Comparison of ENCODE assay signal across 2 cellular contexts in the genomic region with DNA sequence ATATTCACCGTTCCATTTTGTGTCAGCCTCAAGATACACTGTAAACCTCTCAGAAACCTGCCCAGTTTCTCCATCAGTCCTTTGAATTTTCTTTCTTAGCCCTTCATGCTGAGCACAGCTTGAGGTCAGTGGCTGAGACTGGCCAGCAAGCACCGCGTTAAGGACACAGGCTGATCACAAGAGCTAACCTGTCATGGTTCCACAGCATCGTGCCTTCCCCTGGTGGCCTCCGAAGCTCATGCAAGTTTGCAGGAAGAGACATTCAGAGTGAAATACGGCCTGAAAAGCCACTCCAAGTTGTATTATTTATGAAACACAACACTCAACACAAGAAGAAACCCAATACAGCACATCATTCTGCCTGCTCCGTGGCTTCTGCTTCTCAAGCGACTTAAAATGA.
TF ChIP-seq lines count a peak whose summit lies in the region.

No MANE protein-coding gene starts in this region.

TF ChIP-seq in GM23338, 12 proteins besides CTCF, POLR2A, EP300 and RAD21 (continued from another document):
- TF ChIP-seq, protein P1, sequence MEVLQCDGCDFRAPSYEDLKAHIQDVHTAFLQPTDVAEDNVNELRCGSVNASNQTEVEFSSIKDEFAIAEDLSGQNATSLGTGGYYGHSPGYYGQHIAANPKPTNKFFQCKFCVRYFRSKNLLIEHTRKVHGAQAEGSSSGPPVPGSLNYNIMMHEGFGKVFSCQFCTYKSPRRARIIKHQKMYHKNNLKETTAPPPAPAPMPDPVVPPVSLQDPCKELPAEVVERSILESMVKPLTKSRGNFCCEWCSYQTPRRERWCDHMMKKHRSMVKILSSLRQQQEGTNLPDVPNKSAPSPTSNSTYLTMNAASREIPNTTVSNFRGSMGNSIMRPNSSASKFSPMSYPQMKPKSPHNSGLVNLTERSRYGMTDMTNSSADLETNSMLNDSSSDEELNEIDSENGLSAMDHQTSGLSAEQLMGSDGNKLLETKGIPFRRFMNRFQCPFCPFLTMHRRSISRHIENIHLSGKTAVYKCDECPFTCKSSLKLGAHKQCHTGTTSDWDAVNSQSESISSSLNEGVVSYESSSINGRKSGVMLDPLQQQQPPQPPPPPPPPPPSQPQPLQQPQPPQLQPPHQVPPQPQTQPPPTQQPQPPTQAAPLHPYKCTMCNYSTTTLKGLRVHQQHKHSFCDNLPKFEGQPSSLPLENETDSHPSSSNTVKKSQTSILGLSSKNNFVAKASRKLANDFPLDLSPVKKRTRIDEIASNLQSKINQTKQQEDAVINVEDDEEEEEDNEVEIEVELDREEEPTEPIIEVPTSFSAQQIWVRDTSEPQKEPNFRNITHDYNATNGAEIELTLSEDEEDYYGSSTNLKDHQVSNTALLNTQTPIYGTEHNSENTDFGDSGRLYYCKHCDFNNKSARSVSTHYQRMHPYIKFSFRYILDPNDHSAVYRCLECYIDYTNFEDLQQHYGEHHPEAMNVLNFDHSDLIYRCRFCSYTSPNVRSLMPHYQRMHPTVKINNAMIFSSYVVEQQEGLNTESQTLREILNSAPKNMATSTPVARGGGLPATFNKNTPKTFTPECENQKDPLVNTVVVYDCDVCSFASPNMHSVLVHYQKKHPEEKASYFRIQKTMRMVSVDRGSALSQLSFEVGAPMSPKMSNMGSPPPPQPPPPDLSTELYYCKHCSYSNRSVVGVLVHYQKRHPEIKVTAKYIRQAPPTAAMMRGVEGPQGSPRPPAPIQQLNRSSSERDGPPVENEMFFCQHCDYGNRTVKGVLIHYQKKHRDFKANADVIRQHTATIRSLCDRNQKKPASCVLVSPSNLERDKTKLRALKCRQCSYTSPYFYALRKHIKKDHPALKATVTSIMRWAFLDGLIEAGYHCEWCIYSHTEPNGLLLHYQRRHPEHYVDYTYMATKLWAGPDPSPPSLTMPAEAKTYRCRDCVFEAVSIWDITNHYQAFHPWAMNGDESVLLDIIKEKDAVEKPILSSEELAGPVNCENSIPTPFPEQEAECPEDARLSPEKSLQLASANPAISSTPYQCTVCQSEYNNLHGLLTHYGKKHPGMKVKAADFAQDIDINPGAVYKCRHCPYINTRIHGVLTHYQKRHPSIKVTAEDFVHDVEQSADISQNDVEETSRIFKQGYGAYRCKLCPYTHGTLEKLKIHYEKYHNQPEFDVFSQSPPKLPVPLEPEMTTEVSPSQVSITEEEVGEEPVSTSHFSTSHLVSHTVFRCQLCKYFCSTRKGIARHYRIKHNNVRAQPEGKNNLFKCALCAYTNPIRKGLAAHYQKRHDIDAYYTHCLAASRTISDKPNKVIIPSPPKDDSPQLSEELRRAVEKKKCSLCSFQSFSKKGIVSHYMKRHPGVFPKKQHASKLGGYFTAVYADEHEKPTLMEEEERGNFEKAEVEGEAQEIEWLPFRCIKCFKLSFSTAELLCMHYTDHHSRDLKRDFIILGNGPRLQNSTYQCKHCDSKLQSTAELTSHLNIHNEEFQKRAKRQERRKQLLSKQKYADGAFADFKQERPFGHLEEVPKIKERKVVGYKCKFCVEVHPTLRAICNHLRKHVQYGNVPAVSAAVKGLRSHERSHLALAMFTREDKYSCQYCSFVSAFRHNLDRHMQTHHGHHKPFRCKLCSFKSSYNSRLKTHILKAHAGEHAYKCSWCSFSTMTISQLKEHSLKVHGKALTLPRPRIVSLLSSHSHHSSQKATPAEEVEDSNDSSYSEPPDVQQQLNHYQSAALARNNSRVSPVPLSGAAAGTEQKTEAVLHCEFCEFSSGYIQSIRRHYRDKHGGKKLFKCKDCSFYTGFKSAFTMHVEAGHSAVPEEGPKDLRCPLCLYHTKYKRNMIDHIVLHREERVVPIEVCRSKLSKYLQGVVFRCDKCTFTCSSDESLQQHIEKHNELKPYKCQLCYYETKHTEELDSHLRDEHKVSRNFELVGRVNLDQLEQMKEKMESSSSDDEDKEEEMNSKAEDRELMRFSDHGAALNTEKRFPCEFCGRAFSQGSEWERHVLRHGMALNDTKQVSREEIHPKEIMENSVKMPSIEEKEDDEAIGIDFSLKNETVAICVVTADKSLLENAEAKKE (CRISPR knock-in tag; IDR thresholded peaks at IDR 0.05), result no peak
- TF ChIP-seq POLR2AphosphoS5 (IDR thresholded peaks at IDR 0.05; ENCODE audit: low read depth), result no peak
- TF ChIP-seq, protein P2, sequence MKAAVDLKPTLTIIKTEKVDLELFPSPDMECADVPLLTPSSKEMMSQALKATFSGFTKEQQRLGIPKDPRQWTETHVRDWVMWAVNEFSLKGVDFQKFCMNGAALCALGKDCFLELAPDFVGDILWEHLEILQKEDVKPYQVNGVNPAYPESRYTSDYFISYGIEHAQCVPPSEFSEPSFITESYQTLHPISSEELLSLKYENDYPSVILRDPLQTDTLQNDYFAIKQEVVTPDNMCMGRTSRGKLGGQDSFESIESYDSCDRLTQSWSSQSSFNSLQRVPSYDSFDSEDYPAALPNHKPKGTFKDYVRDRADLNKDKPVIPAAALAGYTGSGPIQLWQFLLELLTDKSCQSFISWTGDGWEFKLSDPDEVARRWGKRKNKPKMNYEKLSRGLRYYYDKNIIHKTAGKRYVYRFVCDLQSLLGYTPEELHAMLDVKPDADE (IDR thresholded peaks at IDR 0.05), result no peak
- no peak for TF ChIP-seq ZNF331 (CRISPR knock-in tag; IDR thresholded peaks at IDR 0.05; ENCODE audit: low read depth)
- TF ChIP-seq, protein P3, sequence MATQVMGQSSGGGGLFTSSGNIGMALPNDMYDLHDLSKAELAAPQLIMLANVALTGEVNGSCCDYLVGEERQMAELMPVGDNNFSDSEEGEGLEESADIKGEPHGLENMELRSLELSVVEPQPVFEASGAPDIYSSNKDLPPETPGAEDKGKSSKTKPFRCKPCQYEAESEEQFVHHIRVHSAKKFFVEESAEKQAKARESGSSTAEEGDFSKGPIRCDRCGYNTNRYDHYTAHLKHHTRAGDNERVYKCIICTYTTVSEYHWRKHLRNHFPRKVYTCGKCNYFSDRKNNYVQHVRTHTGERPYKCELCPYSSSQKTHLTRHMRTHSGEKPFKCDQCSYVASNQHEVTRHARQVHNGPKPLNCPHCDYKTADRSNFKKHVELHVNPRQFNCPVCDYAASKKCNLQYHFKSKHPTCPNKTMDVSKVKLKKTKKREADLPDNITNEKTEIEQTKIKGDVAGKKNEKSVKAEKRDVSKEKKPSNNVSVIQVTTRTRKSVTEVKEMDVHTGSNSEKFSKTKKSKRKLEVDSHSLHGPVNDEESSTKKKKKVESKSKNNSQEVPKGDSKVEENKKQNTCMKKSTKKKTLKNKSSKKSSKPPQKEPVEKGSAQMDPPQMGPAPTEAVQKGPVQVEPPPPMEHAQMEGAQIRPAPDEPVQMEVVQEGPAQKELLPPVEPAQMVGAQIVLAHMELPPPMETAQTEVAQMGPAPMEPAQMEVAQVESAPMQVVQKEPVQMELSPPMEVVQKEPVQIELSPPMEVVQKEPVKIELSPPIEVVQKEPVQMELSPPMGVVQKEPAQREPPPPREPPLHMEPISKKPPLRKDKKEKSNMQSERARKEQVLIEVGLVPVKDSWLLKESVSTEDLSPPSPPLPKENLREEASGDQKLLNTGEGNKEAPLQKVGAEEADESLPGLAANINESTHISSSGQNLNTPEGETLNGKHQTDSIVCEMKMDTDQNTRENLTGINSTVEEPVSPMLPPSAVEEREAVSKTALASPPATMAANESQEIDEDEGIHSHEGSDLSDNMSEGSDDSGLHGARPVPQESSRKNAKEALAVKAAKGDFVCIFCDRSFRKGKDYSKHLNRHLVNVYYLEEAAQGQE (IDR thresholded peaks at IDR 0.05; ENCODE audit: unreplicated experiment), result no peak
- no peak for TF ChIP-seq CREB1 (CRISPR knock-in tag; IDR thresholded peaks at IDR 0.05; ENCODE audit: low read depth)

TF ChIP-seq in WTC11, 78 proteins besides CTCF, POLR2A, EP300 and RAD21 (continued from another document):
- TF ChIP-seq, protein P4, sequence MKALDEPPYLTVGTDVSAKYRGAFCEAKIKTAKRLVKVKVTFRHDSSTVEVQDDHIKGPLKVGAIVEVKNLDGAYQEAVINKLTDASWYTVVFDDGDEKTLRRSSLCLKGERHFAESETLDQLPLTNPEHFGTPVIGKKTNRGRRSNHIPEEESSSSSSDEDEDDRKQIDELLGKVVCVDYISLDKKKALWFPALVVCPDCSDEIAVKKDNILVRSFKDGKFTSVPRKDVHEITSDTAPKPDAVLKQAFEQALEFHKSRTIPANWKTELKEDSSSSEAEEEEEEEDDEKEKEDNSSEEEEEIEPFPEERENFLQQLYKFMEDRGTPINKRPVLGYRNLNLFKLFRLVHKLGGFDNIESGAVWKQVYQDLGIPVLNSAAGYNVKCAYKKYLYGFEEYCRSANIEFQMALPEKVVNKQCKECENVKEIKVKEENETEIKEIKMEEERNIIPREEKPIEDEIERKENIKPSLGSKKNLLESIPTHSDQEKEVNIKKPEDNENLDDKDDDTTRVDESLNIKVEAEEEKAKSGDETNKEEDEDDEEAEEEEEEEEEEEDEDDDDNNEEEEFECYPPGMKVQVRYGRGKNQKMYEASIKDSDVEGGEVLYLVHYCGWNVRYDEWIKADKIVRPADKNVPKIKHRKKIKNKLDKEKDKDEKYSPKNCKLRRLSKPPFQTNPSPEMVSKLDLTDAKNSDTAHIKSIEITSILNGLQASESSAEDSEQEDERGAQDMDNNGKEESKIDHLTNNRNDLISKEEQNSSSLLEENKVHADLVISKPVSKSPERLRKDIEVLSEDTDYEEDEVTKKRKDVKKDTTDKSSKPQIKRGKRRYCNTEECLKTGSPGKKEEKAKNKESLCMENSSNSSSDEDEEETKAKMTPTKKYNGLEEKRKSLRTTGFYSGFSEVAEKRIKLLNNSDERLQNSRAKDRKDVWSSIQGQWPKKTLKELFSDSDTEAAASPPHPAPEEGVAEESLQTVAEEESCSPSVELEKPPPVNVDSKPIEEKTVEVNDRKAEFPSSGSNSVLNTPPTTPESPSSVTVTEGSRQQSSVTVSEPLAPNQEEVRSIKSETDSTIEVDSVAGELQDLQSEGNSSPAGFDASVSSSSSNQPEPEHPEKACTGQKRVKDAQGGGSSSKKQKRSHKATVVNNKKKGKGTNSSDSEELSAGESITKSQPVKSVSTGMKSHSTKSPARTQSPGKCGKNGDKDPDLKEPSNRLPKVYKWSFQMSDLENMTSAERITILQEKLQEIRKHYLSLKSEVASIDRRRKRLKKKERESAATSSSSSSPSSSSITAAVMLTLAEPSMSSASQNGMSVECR (CRISPR knock-in tag; IDR thresholded peaks at IDR 0.05; ENCODE audit: borderline replicate concordance), result no peak
- TF ChIP-seq GRHL2 (CRISPR knock-in tag; IDR thresholded peaks at IDR 0.05; ENCODE audit: insufficient replicate concordance, severe bottlenecking), result no peak
- TF ChIP-seq, protein P5, sequence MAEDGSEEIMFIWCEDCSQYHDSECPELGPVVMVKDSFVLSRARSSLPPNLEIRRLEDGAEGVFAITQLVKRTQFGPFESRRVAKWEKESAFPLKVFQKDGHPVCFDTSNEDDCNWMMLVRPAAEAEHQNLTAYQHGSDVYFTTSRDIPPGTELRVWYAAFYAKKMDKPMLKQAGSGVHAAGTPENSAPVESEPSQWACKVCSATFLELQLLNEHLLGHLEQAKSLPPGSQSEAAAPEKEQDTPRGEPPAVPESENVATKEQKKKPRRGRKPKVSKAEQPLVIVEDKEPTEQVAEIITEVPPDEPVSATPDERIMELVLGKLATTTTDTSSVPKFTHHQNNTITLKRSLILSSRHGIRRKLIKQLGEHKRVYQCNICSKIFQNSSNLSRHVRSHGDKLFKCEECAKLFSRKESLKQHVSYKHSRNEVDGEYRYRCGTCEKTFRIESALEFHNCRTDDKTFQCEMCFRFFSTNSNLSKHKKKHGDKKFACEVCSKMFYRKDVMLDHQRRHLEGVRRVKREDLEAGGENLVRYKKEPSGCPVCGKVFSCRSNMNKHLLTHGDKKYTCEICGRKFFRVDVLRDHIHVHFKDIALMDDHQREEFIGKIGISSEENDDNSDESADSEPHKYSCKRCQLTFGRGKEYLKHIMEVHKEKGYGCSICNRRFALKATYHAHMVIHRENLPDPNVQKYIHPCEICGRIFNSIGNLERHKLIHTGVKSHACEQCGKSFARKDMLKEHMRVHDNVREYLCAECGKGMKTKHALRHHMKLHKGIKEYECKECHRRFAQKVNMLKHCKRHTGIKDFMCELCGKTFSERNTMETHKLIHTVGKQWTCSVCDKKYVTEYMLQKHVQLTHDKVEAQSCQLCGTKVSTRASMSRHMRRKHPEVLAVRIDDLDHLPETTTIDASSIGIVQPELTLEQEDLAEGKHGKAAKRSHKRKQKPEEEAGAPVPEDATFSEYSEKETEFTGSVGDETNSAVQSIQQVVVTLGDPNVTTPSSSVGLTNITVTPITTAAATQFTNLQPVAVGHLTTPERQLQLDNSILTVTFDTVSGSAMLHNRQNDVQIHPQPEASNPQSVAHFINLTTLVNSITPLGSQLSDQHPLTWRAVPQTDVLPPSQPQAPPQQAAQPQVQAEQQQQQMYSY (CRISPR knock-in tag; IDR thresholded peaks at IDR 0.05), result no peak
- TF ChIP-seq RORB (CRISPR knock-in tag; IDR thresholded peaks at IDR 0.05), result no peak
- no peak for TF ChIP-seq RELA (CRISPR knock-in tag; IDR thresholded peaks at IDR 0.05; ENCODE audit: borderline replicate concordance)
- no peak for TF ChIP-seq ZNF416 (CRISPR knock-in tag; IDR thresholded peaks at IDR 0.05)
